In genomic region chr2:17873021-17873420, GRCh38 we compare ENCODE assay signal across 40 cellular contexts. TPM values are rescaled to one million over a fixed set of nuclear protein-coding genes. Genes with fewer than 3 reads are reported as not detected.
"Had no signal": no experiment of that assay in that cellular context is flagged by ENCODE, and none has a peak within 500 bp of the region (broad histone marks: within the 10 kb centered on the region; RNA-seq: fewer than 3 reads in every experiment).

No MANE protein-coding gene starts in this region.

- H3K4me3 ChIP-seq: adrenal gland, ascending aorta, body of pancreas, breast epithelium, cardiac muscle cell had no signal

- H3K36me3 ChIP-seq: adrenal gland, ascending aorta, brain microvascular endothelial cell, breast epithelium, cardiac muscle cell had no signal

- H3K4me1 ChIP-seq: breast epithelium had no signal

- ATAC-seq: activated naive CD4-positive, alpha-beta T cell treated with anti-CD3 and anti-CD28 coated beads, Interleukin-2, amount 50 U/mL, for 72 hours; activated naive CD8-positive, alpha-beta T cell treated with anti-CD3 and anti-CD28 coated beads, Interleukin-2, amount 50 U/mL, for 24 hours; activated T-cell treated with anti-CD3 and anti-CD28 coated beads, Interleukin-2, amount 50 U/mL, for 4 hours; activated T-cell treated with anti-CD3 and anti-CD28 coated beads, Interleukin-2, amount 50 U/mL, for 72 hours; activated T-helper 17 cell treated with anti-CD3 and anti-CD28 coated beads, Interleukin-2, amount 50 U/mL, for 72 hours; body of pancreas had no signal

- H3K27ac ChIP-seq: adrenal gland, ascending aorta, body of pancreas, brain microvascular endothelial cell, breast epithelium, cardiac muscle cell had no signal

- DNase-seq: activated effector memory CD4-positive, alpha-beta T cell treated with anti-CD3 and anti-CD28 coated beads, Interleukin-2, amount 50 U/mL, for 16 hours; activated effector memory CD4-positive, alpha-beta T cell treated with Interleukin-2 at 50 U/mL for 16 hours; activated gamma-delta T cell; activated gamma-delta T cell treated with Interleukin-2 at 50 U/mL for 16 hours; activated naive CD4-positive, alpha-beta T cell; activated naive CD4-positive, alpha-beta T cell treated with anti-CD3 and anti-CD28 coated beads for 36 hours; activated naive CD4-positive, alpha-beta T cell treated with anti-CD3 and anti-CD28 coated beads, Interleukin-2, amount 10 ng/mL, durations not matched to agents 7 days and 5 days; activated naive CD4-positive, alpha-beta T cell treated with anti-CD3 and anti-CD28 coated beads, Interleukin-2, amount 50 U/mL, for 16 hours; activated naive CD4-positive, alpha-beta T cell treated with Interleukin-2 at 50 U/mL for 16 hours; activated naive CD8-positive, alpha-beta T cell treated with anti-CD3 and anti-CD28 coated beads for 36 hours; activated naive CD8-positive, alpha-beta T cell treated with anti-CD3 and anti-CD28 coated beads, Interleukin-2, amount 10 ng/mL, durations not matched to agents 7 days and 5 days; activated naive CD8-positive, alpha-beta T cell treated with anti-CD3 and anti-CD28 coated beads, Interleukin-2, amount 50 U/mL, for 24 hours; activated T-cell treated with anti-CD3 and anti-CD28 coated beads, Interleukin-2, amount 50 U/mL, for 1 hour; activated T-cell treated with anti-CD3 and anti-CD28 coated beads, Interleukin-2, amount 50 U/mL, for 24 hours; activated T-cell treated with anti-CD3 and anti-CD28 coated beads, Interleukin-2, amount 50 U/mL, for 4 hours; activated T-cell treated with anti-CD3 and anti-CD28 coated beads, Interleukin-2, amount 50 U/mL, for 48 hours; activated T-cell treated with anti-CD3 and anti-CD28 coated beads, Interleukin-2, amount 50 U/mL, for 72 hours; adrenal gland; amniotic stem cell; amygdala; anterior cingulate cortex; aorta; body of pancreas; brain microvascular endothelial cell; caudate nucleus; central memory CD4-positive, alpha-beta T cell; cerebellar nuclear complex had no signal

- H3K9me3 ChIP-seq: adrenal gland, ascending aorta, body of pancreas, breast epithelium had no signal

- FAIRE-seq: astrocyte had no signal

- H3K27me3 ChIP-seq: adrenal gland, ascending aorta, body of pancreas, breast epithelium had no signal

RNA-seq across cellular contexts. Expression of gene KCNS3, which starts 5.4 kb away (rescaled TPM):
- total RNA-seq: activated naive CD4-positive, alpha-beta T cell treated with anti-CD3 and anti-CD28 coated beads, Interleukin-2, amount 50 U/mL, for 72 hours; activated naive CD8-positive, alpha-beta T cell treated with anti-CD3 and anti-CD28 coated beads for 36 hours; activated naive CD8-positive, alpha-beta T cell treated with anti-CD3 and anti-CD28 coated beads, Interleukin-2, amount 10 ng/mL, durations not matched to agents 7 days and 5 days; activated T-cell treated with anti-CD3 and anti-CD28 coated beads, Interleukin-2, amount 50 U/mL, for 4 hours; activated T-cell treated with anti-CD3 and anti-CD28 coated beads, Interleukin-2, amount 50 U/mL, for 72 hours; activated T-helper 1 cell treated with anti-CD3 and anti-CD28 coated beads, Interleukin-12 subunit alpha, Interleukin-12 subunit beta, Interleukin-2, Interleukin-4 antibody, amounts not matched to agents 30 ng/mL and 10 ng/mL and 1 ng/mL, durations not matched to agents 14 hours and 24 hours and 36 hours; activated T-helper 17 cell treated with anti-CD3 and anti-CD28 coated beads, Interleukin-2, amount 50 U/mL, for 72 hours had no signal

RNA-seq across cellular contexts. Expression of gene MSGN1, which starts 56.8 kb away (rescaled TPM):
- total RNA-seq: activated naive CD4-positive, alpha-beta T cell treated with anti-CD3 and anti-CD28 coated beads for 36 hours; activated naive CD4-positive, alpha-beta T cell treated with anti-CD3 and anti-CD28 coated beads, Interleukin-2, amount 50 U/mL, for 72 hours; activated naive CD8-positive, alpha-beta T cell treated with anti-CD3 and anti-CD28 coated beads for 36 hours; activated naive CD8-positive, alpha-beta T cell treated with anti-CD3 and anti-CD28 coated beads, Interleukin-2, amount 10 ng/mL, durations not matched to agents 7 days and 5 days; activated T-cell treated with anti-CD3 and anti-CD28 coated beads, Interleukin-2, amount 50 U/mL, for 4 hours; activated T-cell treated with anti-CD3 and anti-CD28 coated beads, Interleukin-2, amount 50 U/mL, for 72 hours; activated T-helper 1 cell treated with anti-CD3 and anti-CD28 coated beads, Interleukin-12 subunit alpha, Interleukin-12 subunit beta, Interleukin-2, Interleukin-4 antibody, amounts not matched to agents 30 ng/mL and 10 ng/mL and 1 ng/mL, durations not matched to agents 14 hours and 24 hours and 36 hours; activated T-helper 17 cell treated with anti-CD3 and anti-CD28 coated beads, Interleukin-2, amount 50 U/mL, for 72 hours; activated T-helper 2 cell treated with anti-CD3 and anti-CD28 coated beads, Interferon-gamma antibody, Interleukin-2, Interleukin-4, amounts not matched to agents 10 μg/mL and 5 μg/mL and 100 μg/mL, durations not matched to agents 14 hours and 24 hours and 36 hours; adrenal gland; aorta; ascending aorta; astrocyte; body of pancreas; breast epithelium; bronchial epithelial cell; cardiac muscle cell; cardiac septum; cerebellum; chondrocyte had no signal
- polyA plus RNA-seq: adipose tissue, adrenal gland, aorta, cardiac muscle cell had no signal
